ENCODE assay signal across 1 cellular context in the genomic region with DNA sequence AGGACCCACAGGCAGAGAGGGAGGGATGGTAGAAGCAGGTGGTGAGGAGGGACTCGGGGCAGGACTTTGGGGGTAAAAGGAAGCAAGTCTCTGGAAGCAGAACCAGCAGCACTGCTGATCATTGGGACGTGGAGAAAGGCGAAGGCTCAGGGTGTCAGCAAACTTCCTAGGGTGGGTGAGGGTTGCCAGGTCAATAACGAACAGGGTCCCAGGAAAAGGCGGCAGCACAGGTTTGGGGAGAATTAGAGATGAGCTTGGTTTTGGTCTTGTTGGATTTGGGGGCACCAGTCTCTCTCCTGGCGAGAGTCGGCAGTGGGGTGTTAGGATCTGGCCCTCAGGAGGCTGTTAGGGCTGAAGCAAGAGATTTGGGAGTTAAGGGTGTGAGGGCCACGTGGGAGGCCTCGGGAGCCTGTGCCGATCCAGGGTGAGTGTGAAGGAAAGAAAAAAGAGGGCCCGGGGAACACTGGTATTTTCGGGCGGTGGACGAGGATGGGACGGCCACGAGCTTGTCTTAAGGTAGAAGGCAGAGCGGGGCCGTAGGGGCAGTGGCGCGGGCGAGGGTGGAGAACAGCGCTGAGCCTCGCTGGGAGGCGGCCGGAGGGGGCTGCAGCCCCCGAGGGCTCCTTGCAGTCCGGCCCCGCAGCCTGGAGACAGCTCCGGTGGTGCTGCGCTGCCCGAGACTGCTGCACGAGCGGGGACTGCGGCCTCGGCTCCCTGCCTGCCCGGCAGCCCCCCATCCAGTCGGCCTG.
TF ChIP-seq lines count a peak whose summit lies in the region.

No MANE protein-coding gene starts in this region.

TF ChIP-seq in K562, 482 proteins besides CTCF, POLR2A, EP300 and RAD21:
- TF ChIP-seq ARID4B (CRISPR knock-in tag; IDR thresholded peaks at IDR 0.05), result no peak; the same call in 1 of the 2 replicates
- TF ChIP-seq COPS2 (conservative IDR thresholded peaks at IDR 0.05), result no peak
- TF ChIP-seq ELK3 (CRISPR knock-in tag; IDR thresholded peaks at IDR 0.05), result no peak
- 0 out of 2 replicates have a peak, but pooled peaks have one; percentile 54 for TF ChIP-seq STAG1 (CRISPR knock-in tag; IDR thresholded peaks at IDR 0.05; ENCODE audit: borderline replicate concordance)
- TF ChIP-seq ZMIZ1 (IDR thresholded peaks at IDR 0.05; ENCODE audit: low read depth in 2 of 2, low read length in 2 of 2), result no peak
- peak; percentile 13 for TF ChIP-seq PCBP1 (IDR thresholded peaks at IDR 0.05; ENCODE audit: low read depth, low read length, poor library complexity, severe bottlenecking)
- TF ChIP-seq ZSCAN32 (CRISPR knock-in tag; IDR thresholded peaks at IDR 0.05), result no peak
- TF ChIP-seq HMGN3 (IDR thresholded peaks at IDR 0.05; ENCODE audit: borderline replicate concordance, extremely low read depth, insufficient read length, low read depth, low read length), result peak; percentile 33
- peak; percentile 67 for TF ChIP-seq MGA (IDR thresholded peaks at IDR 0.05)
- peak; percentile 9; the same call in 1 of the 2 replicates for TF ChIP-seq L3MBTL2 (IDR thresholded peaks at IDR 0.05)
- TF ChIP-seq SMAD4 (CRISPR knock-in tag; conservative IDR thresholded peaks at IDR 0.05), result no peak
- TF ChIP-seq GATA2 (CRISPR knock-in tag; IDR thresholded peaks at IDR 0.05), result no peak
- TF ChIP-seq, protein P1, sequence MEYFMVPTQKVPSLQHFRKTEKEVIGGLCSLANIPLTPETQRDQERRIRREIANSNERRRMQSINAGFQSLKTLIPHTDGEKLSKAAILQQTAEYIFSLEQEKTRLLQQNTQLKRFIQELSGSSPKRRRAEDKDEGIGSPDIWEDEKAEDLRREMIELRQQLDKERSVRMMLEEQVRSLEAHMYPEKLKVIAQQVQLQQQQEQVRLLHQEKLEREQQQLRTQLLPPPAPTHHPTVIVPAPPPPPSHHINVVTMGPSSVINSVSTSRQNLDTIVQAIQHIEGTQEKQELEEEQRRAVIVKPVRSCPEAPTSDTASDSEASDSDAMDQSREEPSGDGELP (CRISPR knock-in tag; IDR thresholded peaks at IDR 0.05; ENCODE audit: borderline replicate concordance), result no peak
TF ChIP-seq in K562: peak in this region for 5.
